ENCODE assay signal across 23 cellular contexts in the genomic region with DNA sequence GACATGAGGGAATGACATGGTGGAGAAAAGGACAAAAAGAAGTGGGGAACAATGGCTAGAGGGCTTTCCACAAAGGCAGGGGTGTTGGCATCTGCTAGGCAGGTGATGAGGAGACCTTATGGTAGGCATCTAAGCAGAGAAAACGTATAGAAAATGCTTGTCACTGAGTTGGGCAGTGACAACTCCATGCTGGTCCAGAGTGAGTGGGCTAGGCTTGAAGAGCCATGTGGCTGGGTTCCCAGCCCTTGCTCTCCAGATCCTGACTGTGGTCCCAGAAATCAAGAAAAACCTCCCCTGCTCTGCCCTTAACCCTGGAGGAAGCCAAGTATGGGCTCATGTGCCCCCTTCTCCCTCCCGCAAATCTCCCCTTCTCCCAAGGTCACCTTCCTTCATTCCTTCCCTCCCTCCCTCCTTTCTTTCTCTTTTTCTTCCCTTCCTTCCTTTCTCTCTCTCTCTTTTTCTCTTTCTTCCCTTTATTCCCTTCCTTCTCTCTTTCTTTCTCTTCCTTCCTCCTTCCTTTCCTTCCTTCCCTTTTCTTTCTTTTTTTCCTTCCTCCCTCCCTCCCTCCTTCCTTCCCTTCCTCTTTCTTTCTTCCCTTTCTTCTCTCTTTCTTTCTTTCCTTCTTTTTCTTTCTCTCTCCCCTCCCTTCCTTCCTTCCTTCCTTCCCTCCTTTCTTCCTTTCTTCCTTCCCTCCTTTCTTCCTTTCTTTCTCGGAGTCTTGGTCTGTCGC.
DNase-seq lines count a peak whose midpoint lies in the region; ATAC-seq and TF ChIP-seq lines count a peak whose summit lies in the region.
"Had no signal": no experiment of that assay in that cellular context is flagged by ENCODE, and none has a peak within 500 bp of the region (broad histone marks: within the 10 kb centered on the region; RNA-seq: fewer than 3 reads in every experiment).

No MANE protein-coding gene starts in this region.

- H3K27ac ChIP-seq in heart left ventricle (peak overlapping the region in 10 of 12 donors; percentile 11 to 67 (median 41)), SJCRH30 (peak overlapping the region; percentile 86), right atrium auricular region (peak overlapping the region; percentile 9 to 26), gastrocnemius medialis (peak overlapping the region in 3 of 4 donors; percentile 4 to 50 (median 16))
- H3K27ac ChIP-seq: C4-2B, HL-60 had no signal

- H3K4me1 Mint-ChIP-seq in activated CD4-positive, alpha-beta memory T cell treated with anti-CD3 and anti-CD28 coated beads, Interleukin-2, amount 10 ng/mL, durations not matched to agents 7 days and 5 days: no peaks in the 10 kb centered on the region
- H3K4me1 Mint-ChIP-seq: CD8-positive, alpha-beta memory T cell had no signal

- peaks cover 17% of the 10 kb centered on the region for H3K27me3 Mint-ChIP-seq in activated CD4-positive, alpha-beta memory T cell treated with anti-CD3 and anti-CD28 coated beads, Interleukin-2, amount 10 ng/mL, durations not matched to agents 7 days and 5 days

- POLR2A ChIA-PET in activated CD4-positive, alpha-beta memory T cell treated with anti-CD3 and anti-CD28 coated beads, Interleukin-2, amount 10 ng/mL, durations not matched to agents 7 days and 5 days (lab: Charles Lee): no interaction called here

- peaks cover 0 to 7% (median 0%) of the 10 kb centered on the region in 9 donors for H3K36me3 ChIP-seq in heart left ventricle
- peaks cover 13% of the 10 kb centered on the region; the same call in 1 of the 2 replicates for H3K36me3 ChIP-seq in SJCRH30
- H3K36me3 ChIP-seq in right atrium auricular region: no peaks in the 10 kb centered on the region
- no peaks in the 10 kb centered on the region for H3K36me3 ChIP-seq in gastrocnemius medialis
- H3K36me3 ChIP-seq: Peyer's patch had no signal

- H3K4me1 ChIP-seq in heart left ventricle (peaks cover under 1 to 65% (median 48%) of the 10 kb centered on the region in 12 donors), SJCRH30 (peaks cover 44% of the 10 kb centered on the region), right atrium auricular region (peaks cover 0 to 36% of the 10 kb centered on the region in 2 donors), gastrocnemius medialis (peaks cover 16 to 17% of the 10 kb centered on the region in 2 donors)
- H3K4me1 ChIP-seq: Peyer's patch had no signal

- TF ChIP-seq CTCF in heart left ventricle (IDR thresholded peaks at IDR 0.05) (no peak), right atrium auricular region (IDR thresholded peaks at IDR 0.05) (no peak), gastrocnemius medialis (IDR thresholded peaks at IDR 0.05 in 4 of 5, conservative IDR thresholded peaks at IDR 0.05 in 1 of 5) (no peak)

- no peak overlapping the region for H3K4me3 Mint-ChIP-seq in activated CD4-positive, alpha-beta memory T cell treated with anti-CD3 and anti-CD28 coated beads, Interleukin-2, amount 10 ng/mL, durations not matched to agents 7 days and 5 days
- H3K4me3 Mint-ChIP-seq: CD8-positive, alpha-beta memory T cell had no signal

- ATAC-seq in heart left ventricle (no peak), left cardiac atrium (no peak), gastrocnemius medialis (no peak), GM21619 (IDR thresholded peaks at IDR 0.05; ENCODE audit: unreplicated experiment) (no peak)
- ATAC-seq: HepG2 had no signal

- H3K27ac Mint-ChIP-seq in activated CD4-positive, alpha-beta memory T cell treated with anti-CD3 and anti-CD28 coated beads, Interleukin-2, amount 10 ng/mL, durations not matched to agents 7 days and 5 days: no peak overlapping the region
- H3K27ac Mint-ChIP-seq: CD8-positive, alpha-beta memory T cell had no signal

- CTCF ChIA-PET in activated CD4-positive, alpha-beta memory T cell treated with anti-CD3 and anti-CD28 coated beads, Interleukin-2, amount 10 ng/mL, durations not matched to agents 7 days and 5 days (lab: Charles Lee): no interaction called here

- intact Hi-C loops in heart left ventricle (cut with DNase I) (loop anchor here in 4 of 10 donors (5.0 to 10.0 kb wide), 4 partner anchors 53 to 153 kb away; no protein-coding TSS in a partner anchor), left cardiac atrium (cut with DNase I) (no loop called here), gastrocnemius medialis (cut with DNase I; ENCODE audit: low total_unique reads) (no loop called here)

- no peaks in the 10 kb centered on the region for H3K9me3 Mint-ChIP-seq in activated CD4-positive, alpha-beta memory T cell treated with anti-CD3 and anti-CD28 coated beads, Interleukin-2, amount 10 ng/mL, durations not matched to agents 7 days and 5 days

- DNase-seq in heart left ventricle (no peak), left cardiac atrium (no peak), SJCRH30 (no peak), right atrium auricular region (ENCODE audit: low spot score) (no peak), gastrocnemius medialis (no peak), cerebellar nuclear complex (lab: John Stamatoyannopoulos, UW) (no peak)
- no peak for DNase-seq in activated CD4-positive, alpha-beta memory T cell treated with anti-CD3 and anti-CD28 coated beads, Interleukin-2, amount 10 ng/mL, durations not matched to agents 7 days and 5 days
- DNase-seq: Calu3; CD8-positive, alpha-beta memory T cell; DMS79 treated with DMSO at 0.1 percent for 48 hours; H7; KG1; NCI-H1092 treated with DMSO at 0.1 percent for 48 hours; NCI-H146; NCI-H2029 treated with DMSO at 0.1 percent for 48 hours; NCI-H226; NCI-H510A treated with DMSO at 0.1 percent for 48 hours; NCI-H82; Peyer's patch had no signal

- 85 to 89% (median 89%) methylated on average over 4 of the region's 4 CpGs for WGBS in heart left ventricle, 4 donors

- H3K36me3 Mint-ChIP-seq in activated CD4-positive, alpha-beta memory T cell treated with anti-CD3 and anti-CD28 coated beads, Interleukin-2, amount 10 ng/mL, durations not matched to agents 7 days and 5 days (ENCODE audit: low read depth): no peaks in the 10 kb centered on the region
- H3K36me3 Mint-ChIP-seq: CD8-positive, alpha-beta memory T cell had no signal

- TF ChIP-seq POLR2A in heart left ventricle (IDR thresholded peaks at IDR 0.05): no peak
- TF ChIP-seq POLR2A in gastrocnemius medialis (IDR thresholded peaks at IDR 0.05): no peak

- H3K27me3 ChIP-seq in heart left ventricle: no peaks in the 10 kb centered on the region
- H3K27me3 ChIP-seq in SJCRH30: no peaks in the 10 kb centered on the region
- H3K27me3 ChIP-seq in right atrium auricular region: no peaks in the 10 kb centered on the region
- no peaks in the 10 kb centered on the region for H3K27me3 ChIP-seq in gastrocnemius medialis
- H3K27me3 ChIP-seq: Peyer's patch had no signal

- in situ Hi-C loops in gastrocnemius medialis (cut with MboI; ENCODE audit: low sequenced_read_pairs in 4 of 4): no loop called here

- H3K4me3 ChIP-seq in heart left ventricle (no peak overlapping the region), SJCRH30 (no peak overlapping the region), right atrium auricular region (no peak overlapping the region), gastrocnemius medialis (no peak overlapping the region)
- H3K4me3 ChIP-seq: Peyer's patch had no signal

- no peaks in the 10 kb centered on the region for H3K9me3 ChIP-seq in heart left ventricle
- H3K9me3 ChIP-seq in SJCRH30 (replicated peaks): no peaks in the 10 kb centered on the region
- no peaks in the 10 kb centered on the region for H3K9me3 ChIP-seq in right atrium auricular region
- no peaks in the 10 kb centered on the region for H3K9me3 ChIP-seq in gastrocnemius medialis
- H3K9me3 ChIP-seq: Peyer's patch had no signal

Comparison
In these comparisons a context has a peak if more than half of its experiments do, and no peak if none do; other contexts are left out.
1. H3K27ac ChIP-seq: peak in every context shown above with its lines; median percentile 86 in SJCRH30; 41 in heart left ventricle; 18 in right atrium auricular region; 16 in gastrocnemius medialis.